In genomic region chr1:90753556-90753955, GRCh38 we compare ENCODE assay signal across 26 cellular contexts. TPM values are rescaled to one million over a fixed set of nuclear protein-coding genes. Genes with fewer than 3 reads are reported as not detected.
"Had no signal": no experiment of that assay in that cellular context is flagged by ENCODE, and none has a peak within 500 bp of the region (broad histone marks: within the 10 kb centered on the region; RNA-seq: fewer than 3 reads in every experiment).

No MANE protein-coding gene starts in this region.

- H3K27me3 ChIP-seq: brain microvascular endothelial cell had no signal

- H3K27ac ChIP-seq: brain microvascular endothelial cell, SJCRH30, SK-N-MC had no signal

- H3K4me3 ChIP-seq: SJCRH30, SK-N-MC had no signal

- ATAC-seq: activated CD8-positive, alpha-beta T cell treated with anti-CD3 and anti-CD28 coated beads for 36 hours; activated T-cell treated with anti-CD3 and anti-CD28 coated beads, Interleukin-2, amount 50 U/mL, for 72 hours; activated T-helper 17 cell treated with anti-CD3 and anti-CD28 coated beads, Interleukin-2, amount 50 U/mL, for 72 hours; Panc1 had no signal

- H3K36me3 ChIP-seq: brain microvascular endothelial cell, SJCRH30 had no signal

- H3K9me3 ChIP-seq: SJCRH30 had no signal

- DNase-seq: activated CD4-positive, alpha-beta T cell treated with anti-CD3 and anti-CD28 coated beads, Interleukin-2, amount 10 ng/mL, durations not matched to agents 24 days and 14 days; activated CD4-positive, alpha-beta T cell treated with anti-CD3 and anti-CD28 coated beads, Interleukin-2, amount 50 U/mL, for 4 hours; activated CD8-positive, alpha-beta T cell treated with anti-CD3 and anti-CD28 coated beads for 36 hours; activated effector memory CD4-positive, alpha-beta T cell treated with anti-CD3 and anti-CD28 coated beads, Interleukin-2, amount 50 U/mL, for 16 hours; activated naive CD4-positive, alpha-beta T cell; activated naive CD4-positive, alpha-beta T cell treated with anti-CD3 and anti-CD28 coated beads, Interleukin-2, amount 50 U/mL, for 16 hours; activated naive CD8-positive, alpha-beta T cell treated with anti-CD3 and anti-CD28 coated beads for 36 hours; activated T-cell treated with anti-CD3 and anti-CD28 coated beads, Interleukin-2, amount 50 U/mL, for 1 hour; activated T-cell treated with anti-CD3 and anti-CD28 coated beads, Interleukin-2, amount 50 U/mL, for 72 hours; amniotic stem cell; aorta; brain microvascular endothelial cell; central memory CD4-positive, alpha-beta T cell; Karpas-422; KBM-7; NCI-H1694 treated with DMSO at 0.1 percent for 48 hours; NCI-H2029; NCI-H2171 treated with DMSO at 0.1 percent for 48 hours; NCI-H510A; NCI-H526; SHP77; SJCRH30; T1000 had no signal

RNA-seq across cellular contexts. Expression of gene BARHL2, which starts 36.5 kb away (rescaled TPM):
- polyA plus RNA-seq: aorta had no signal
